ENCODE assay signal across 22 cellular contexts in genomic region chr6:137426007-137426689, GRCh38.
A peak's percentile ranks its signal among the peaks of the same experiment; 100 is the strongest.
DNase-seq lines count a peak whose midpoint lies in the region; ATAC-seq, FAIRE-seq and TF ChIP-seq lines count a peak whose summit lies in the region.
"Had no signal": no experiment of that assay in that cellular context is flagged by ENCODE, and none has a peak within 500 bp of the region (broad histone marks: within the 10 kb centered on the region; RNA-seq: fewer than 3 reads in every experiment).

No MANE protein-coding gene starts in this region.

- no TSS peak for BruUV-seq in GM12878 (replicated peaks; lab: Mats Ljungman, UMichigan)

- H4K20me1 ChIP-seq in BLaER1 (no peaks in the 10 kb centered on the region), GM12878 (ENCODE audit: control insufficient read depth, insufficient read depth) (no peaks in the 10 kb centered on the region)

- POLR2A ChIA-PET in GM12878 (lab: Charles Lee) = interaction anchor here (0.7 kb wide), 1 partner anchor 163 kb away, joined by 3 read pairs; no protein-coding TSS in a partner anchor

- H3K4me2 ChIP-seq in BLaER1 (peak overlapping the region; percentile 10; the same call in 1 of the 2 replicates), GM12878 (ENCODE audit: control insufficient read depth, insufficient read depth) (no peak overlapping the region; the same call in 1 of the 2 replicates)

- no peak overlapping the region for H3K27ac ChIP-seq in BLaER1
- no peak overlapping the region for H3K27ac ChIP-seq in GM12878 (ENCODE audit: control insufficient read depth, insufficient read depth)
- H3K27ac ChIP-seq: cardiac muscle cell, neutrophil, prostate gland, suprapubic skin had no signal

- no peak for FAIRE-seq in GM12878 (lab: Jason Lieb, UNC)
- FAIRE-seq: endometrium, urothelium cell line had no signal

- TF ChIP-seq POLR2A in GM12878 (IDR thresholded peaks at IDR 0.05; ENCODE audit: low read depth, low read length) = no peak

- no peak overlapping the region for H2AFZ ChIP-seq in GM12878 (ENCODE audit: control insufficient read depth, low read depth, low read length)

- H3K4me1 ChIP-seq in BLaER1 (peaks cover 42% of the 10 kb centered on the region), GM12878 (ENCODE audit: control insufficient read depth, insufficient read depth, low read length) (peaks cover 26% of the 10 kb centered on the region)
- H3K4me1 ChIP-seq: prostate gland had no signal

- H3K79me2 ChIP-seq in GM12878 (ENCODE audit: control insufficient read depth, insufficient read depth, low read length) = no peaks in the 10 kb centered on the region

- TF ChIP-seq RAD21 in GM12878 (IDR thresholded peaks at IDR 0.05; ENCODE audit: insufficient read depth, low read depth, low read length) = no peak

- CTCF ChIA-PET in GM12878 (lab: Yijun Ruan, JAX) = interaction anchor here (1.0 to 1.5 kb wide), 2 partner anchors 11 to 313 kb away, joined by 3 read pairs; no protein-coding TSS in a partner anchor

- H3K27me3 ChIP-seq in BLaER1 (no peaks in the 10 kb centered on the region), GM12878 (replicated peaks in 1 of 2; ENCODE audit: control insufficient read depth in 2 of 2, insufficient read depth in 2 of 2, low read length in 1 of 2) (no peaks in the 10 kb centered on the region)
- H3K27me3 ChIP-seq: cardiac muscle cell had no signal

- H3K36me3 ChIP-seq in BLaER1 (no peaks in the 10 kb centered on the region), GM12878 (ENCODE audit: control insufficient read depth in 2 of 2, insufficient read depth in 2 of 2, low read length in 1 of 2) (no peaks in the 10 kb centered on the region)
- H3K36me3 ChIP-seq: cardiac muscle cell, neutrophil, prostate gland, suprapubic skin had no signal

- WGBS in GM12878 (ENCODE audit: insufficient coverage, insufficient replicate concordance, low lambda C conversion rate, missing lambda C conversion rate) = 78% methylated on average over 2 of the region's 2 CpGs

- DNase-seq in KBM-7 (peak; percentile 27), GM12878 (ENCODE audit: low read depth, low spot score) (no peak), Right ventricle myocardium inferior (ENCODE audit: missing footprints) (no peak), foreskin melanocyte (no peak), NCI-H69 (lab: John Stamatoyannopoulos, UW) (no peak), AG08395 (ENCODE audit: low spot score) (no peak)
- DNase-seq: activated CD4-positive, alpha-beta T cell treated with anti-CD3 and anti-CD28 coated beads for 36 hours; activated naive CD4-positive, alpha-beta T cell treated with anti-CD3 and anti-CD28 coated beads, Interleukin-2, amount 50 U/mL, for 16 hours; CD4-positive, alpha-beta T cell; DMS153; GDM1; mammary epithelial cell; NCI-H2029; T-cell had no signal

- SMC1A ChIA-PET in GM12878 (lab: Charles Lee; ENCODE audit: uncharacterized antibody, unreplicated experiment) = interaction anchor here (0.6 to 1.3 kb wide), 5 partner anchors 10 to 84 kb away, joined by 3 to 4 read pairs (median 3); no protein-coding TSS in a partner anchor

- ATAC-seq in GM18498 (IDR thresholded peaks at IDR 0.05; ENCODE audit: unreplicated experiment) (peak; percentile 64), GM12878 (no peak), Right ventricle myocardium inferior (no peak)
- ATAC-seq: activated CD4-positive, alpha-beta T cell treated with anti-CD3 and anti-CD28 coated beads for 36 hours; T-cell had no signal

- RAD21 ChIA-PET in GM12878 (lab: Charles Lee; ENCODE audit: unreplicated experiment) = no interaction called here

- in situ Hi-C loops in KBM-7 (cut with MboI; ENCODE audit: low pct_unique_long_range_greater_than_20kb, low sequenced_read_pairs) (no loop called here), GM12878 (cut with MboI) (no loop called here)

- TF ChIP-seq EP300 in GM12878 (IDR thresholded peaks at IDR 0.05; ENCODE audit: borderline replicate concordance in 1 of 2, control insufficient read depth in 1 of 2, low read depth in 2 of 2, low read length in 2 of 2) = no peak

- no peak overlapping the region for H3K4me3 ChIP-seq in BLaER1
- H3K4me3 ChIP-seq in GM12878 = no peak overlapping the region
- H3K4me3 ChIP-seq: cardiac muscle cell, prostate gland, suprapubic skin had no signal

- no peak for TF ChIP-seq CTCF in GM12878 (IDR thresholded peaks at IDR 0.05 in 2 of 3, conservative IDR thresholded peaks at IDR 0.05 in 1 of 3; ENCODE audit: control insufficient read depth in 2 of 3, extremely low read depth in 1 of 3, insufficient read depth in 1 of 3, low read depth in 3 of 3, low read length in 3 of 3)

- intact Hi-C loops in GM12878 (cut with micrococcal nuclease; ENCODE audit: unreplicated experiment) (no loop called here), Right ventricle myocardium inferior (cut with DNase I) (no loop called here)

- no peaks in the 10 kb centered on the region for H3K9me3 ChIP-seq in BLaER1
- no peaks in the 10 kb centered on the region; the same call in 2 of the 3 replicates for H3K9me3 ChIP-seq in GM12878 (replicated peaks; ENCODE audit: control insufficient read depth, insufficient read depth, low read length)
- H3K9me3 ChIP-seq: neutrophil, prostate gland, suprapubic skin had no signal

- no peak overlapping the region for H3K9ac ChIP-seq in BLaER1
- no peak overlapping the region for H3K9ac ChIP-seq in GM12878 (ENCODE audit: control insufficient read depth, insufficient read depth, low read length)

TF ChIP-seq in GM12878, 131 proteins besides CTCF, POLR2A, EP300 and RAD21:
- TF ChIP-seq NR2F1 (conservative IDR thresholded peaks at IDR 0.05) (peak; percentile 18; the same call in 1 of the 2 replicates), ZBTB11 (CRISPR knock-in tag; IDR thresholded peaks at IDR 0.05) (no peak), RUNX3 (IDR thresholded peaks at IDR 0.05; ENCODE audit: low read length) (peak; percentile 58; the same call in 1 of the 2 replicates), POLR2AphosphoS5 (IDR thresholded peaks at IDR 0.05; ENCODE audit: low read length) (no peak), GATAD2B (conservative IDR thresholded peaks at IDR 0.05; ENCODE audit: low read depth) (no peak), SPI1 (IDR thresholded peaks at IDR 0.05; ENCODE audit: borderline replicate concordance, insufficient read depth, low read depth, low read length) (peak; percentile 37; the same call in 1 of the 2 replicates)
